Comparison of ENCODE assay signal across 21 cellular contexts in genomic region chr1:40413527-40414252, GRCh38. TPM values are rescaled to one million over a fixed set of nuclear protein-coding genes. Genes with fewer than 3 reads are reported as not detected.
DNase-seq lines count a peak whose midpoint lies in the region; ATAC-seq and TF ChIP-seq lines count a peak whose summit lies in the region.
"Had no signal": no experiment of that assay in that cellular context is flagged by ENCODE, and none has a peak within 500 bp of the region (broad histone marks: within the 10 kb centered on the region; RNA-seq: fewer than 3 reads in every experiment).

No MANE protein-coding gene starts in this region.

- no peak for ATAC-seq in activated CD4-positive, alpha-beta T cell treated with anti-CD3 and anti-CD28 coated beads for 36 hours
- peak; percentile 29 for ATAC-seq in activated naive CD8-positive, alpha-beta T cell treated with anti-CD3 and anti-CD28 coated beads, Interleukin-2, amount 10 ng/mL, durations not matched to agents 7 days and 5 days (ENCODE audit: low read depth)
- ATAC-seq in natural killer cell (peak; percentile 63 to 76 (median 74)), HG03342 (IDR thresholded peaks at IDR 0.05; ENCODE audit: unreplicated experiment) (no peak)
- ATAC-seq: Right ventricle myocardium inferior had no signal

- POLR2A ChIA-PET in activated CD4-positive, alpha-beta T cell treated with anti-CD3 and anti-CD28 coated beads for 36 hours (lab: Charles Lee), result no interaction called here
- POLR2A ChIA-PET in activated naive CD8-positive, alpha-beta T cell treated with anti-CD3 and anti-CD28 coated beads, Interleukin-2, amount 10 ng/mL, durations not matched to agents 7 days and 5 days (lab: Charles Lee), result interaction anchor here (0.7 kb wide), 1 partner anchor 25 kb away, joined by 3 read pairs; no protein-coding TSS in a partner anchor

- peaks cover 17% of the 10 kb centered on the region for H3K4me1 Mint-ChIP-seq in activated CD4-positive, alpha-beta T cell treated with anti-CD3 and anti-CD28 coated beads for 36 hours
- H3K4me1 Mint-ChIP-seq in activated naive CD8-positive, alpha-beta T cell treated with anti-CD3 and anti-CD28 coated beads, Interleukin-2, amount 10 ng/mL, durations not matched to agents 7 days and 5 days, result peaks cover 29% of the 10 kb centered on the region
- H3K4me1 Mint-ChIP-seq in natural killer cell, result peaks cover 36 to 37% of the 10 kb centered on the region in 2 donors

- no peak overlapping the region for H3K4me3 ChIP-seq in Jurkat, Clone E6-1 (ENCODE audit: low read length)
- H3K4me3 ChIP-seq: cardiac muscle cell, tibial artery had no signal

- peak overlapping the region; percentile 64 for H3K27ac Mint-ChIP-seq in activated CD4-positive, alpha-beta T cell treated with anti-CD3 and anti-CD28 coated beads for 36 hours
- peak overlapping the region; percentile 68 for H3K27ac Mint-ChIP-seq in activated naive CD8-positive, alpha-beta T cell treated with anti-CD3 and anti-CD28 coated beads, Interleukin-2, amount 10 ng/mL, durations not matched to agents 7 days and 5 days
- H3K27ac Mint-ChIP-seq in natural killer cell, result peak overlapping the region; percentile 89 to 96
- H3K27ac Mint-ChIP-seq: B cell had no signal

- H3K36me3 Mint-ChIP-seq in activated CD4-positive, alpha-beta T cell treated with anti-CD3 and anti-CD28 coated beads for 36 hours (ENCODE audit: low read depth), result peaks cover 86% of the 10 kb centered on the region
- peaks cover 81% of the 10 kb centered on the region for H3K36me3 Mint-ChIP-seq in activated naive CD8-positive, alpha-beta T cell treated with anti-CD3 and anti-CD28 coated beads, Interleukin-2, amount 10 ng/mL, durations not matched to agents 7 days and 5 days
- peaks cover 43% of the 10 kb centered on the region for H3K36me3 Mint-ChIP-seq in natural killer cell

- no peaks in the 10 kb centered on the region for H3K9me3 Mint-ChIP-seq in activated CD4-positive, alpha-beta T cell treated with anti-CD3 and anti-CD28 coated beads for 36 hours (ENCODE audit: low read depth)
- no peaks in the 10 kb centered on the region for H3K9me3 Mint-ChIP-seq in activated naive CD8-positive, alpha-beta T cell treated with anti-CD3 and anti-CD28 coated beads, Interleukin-2, amount 10 ng/mL, durations not matched to agents 7 days and 5 days
- no peaks in the 10 kb centered on the region for H3K9me3 Mint-ChIP-seq in natural killer cell
- H3K9me3 Mint-ChIP-seq: stimulated activated naive CD8-positive, alpha-beta T cell treated with anti-CD3 and anti-CD28 coated beads, Interleukin-15, amount 100 ng/mL, for 72 hours had no signal

- DNase-seq in activated CD4-positive, alpha-beta T cell treated with anti-CD3 and anti-CD28 coated beads for 36 hours, result no peak
- no peak for DNase-seq in activated CD4-positive, alpha-beta T cell treated with anti-CD3 and anti-CD28 coated beads, Interleukin-2, amount 50 U/mL, for 48 hours
- peak; percentile 27 for DNase-seq in Jurkat, Clone E6-1 (ENCODE audit: low read depth, low spot score)
- DNase-seq in activated naive CD8-positive, alpha-beta T cell treated with anti-CD3 and anti-CD28 coated beads, Interleukin-2, amount 10 ng/mL, durations not matched to agents 7 days and 5 days, result no peak
- DNase-seq in natural killer cell, result no peak
- no peak for DNase-seq in NCI-H524 treated with DMSO at 0.1 percent for 48 hours (lab: John Stamatoyannopoulos, UW)
- no peak for DNase-seq in Ammon's horn (ENCODE audit: low spot score)
- DNase-seq: activated CD4-positive, alpha-beta T cell treated with anti-CD3 and anti-CD28 coated beads, Interleukin-2, amount 50 U/mL, for 1 hour; anterior cingulate cortex; Calu3; kidney glomerular epithelial cell; NCI-H1048; NCI-H1930; NCI-H2227 treated with DMSO at 0.1 percent for 48 hours; stimulated activated CD4-positive, alpha-beta T cell treated with anti-CD3 and anti-CD28 coated beads, Interleukin-2, amount 100 ng/mL, for 48 hours; stimulated activated naive CD8-positive, alpha-beta T cell treated with anti-CD3 and anti-CD28 coated beads, Interleukin-15, amount 100 ng/mL, for 72 hours; tibial artery had no signal

- no peak for TF ChIP-seq CTCF in natural killer cell (IDR thresholded peaks at IDR 0.05)

- CTCF ChIA-PET in activated CD4-positive, alpha-beta T cell treated with anti-CD3 and anti-CD28 coated beads for 36 hours (lab: Charles Lee), result interaction anchor here (1.0 kb wide), 1 partner anchor 75 kb away, joined by 3 read pairs; no protein-coding TSS in a partner anchor

- no peak overlapping the region for H3K4me3 Mint-ChIP-seq in activated CD4-positive, alpha-beta T cell treated with anti-CD3 and anti-CD28 coated beads for 36 hours
- peak overlapping the region; percentile 23 for H3K4me3 Mint-ChIP-seq in activated naive CD8-positive, alpha-beta T cell treated with anti-CD3 and anti-CD28 coated beads, Interleukin-2, amount 10 ng/mL, durations not matched to agents 7 days and 5 days
- peak overlapping the region; percentile 49 for H3K4me3 Mint-ChIP-seq in natural killer cell
- H3K4me3 Mint-ChIP-seq: B cell had no signal

- intact Hi-C loops in activated CD4-positive, alpha-beta T cell treated with anti-CD3 and anti-CD28 coated beads for 36 hours (cut with DNase I, micrococcal nuclease), result loop anchor here in 1 of 2 experiments (5.0 kb wide), 1 partner anchor 331 kb away; no protein-coding TSS in a partner anchor
- intact Hi-C loops in natural killer cell (cut with micrococcal nuclease), result loop anchor here (1.0 kb wide), 1 partner anchor 37 kb away; the partner anchor contains the start of gene ZFP69B

- no peaks in the 10 kb centered on the region for H3K27me3 Mint-ChIP-seq in activated CD4-positive, alpha-beta T cell treated with anti-CD3 and anti-CD28 coated beads for 36 hours
- no peaks in the 10 kb centered on the region for H3K27me3 Mint-ChIP-seq in activated naive CD8-positive, alpha-beta T cell treated with anti-CD3 and anti-CD28 coated beads, Interleukin-2, amount 10 ng/mL, durations not matched to agents 7 days and 5 days
- no peaks in the 10 kb centered on the region for H3K27me3 Mint-ChIP-seq in natural killer cell (ENCODE audit: low read depth in 2 of 2)
- H3K27me3 Mint-ChIP-seq: B cell; stimulated activated naive CD8-positive, alpha-beta T cell treated with anti-CD3 and anti-CD28 coated beads, Interleukin-15, amount 100 ng/mL, for 72 hours had no signal

RNA-seq across cellular contexts. Expression of gene ZFP69B, which starts 36.6 kb away (rescaled TPM):
- total RNA-seq in activated CD4-positive, alpha-beta T cell treated with anti-CD3 and anti-CD28 coated beads for 36 hours, result 1 to 10 TPM; 4.6 to 5.3 TPM
- 7.9 TPM for polyA plus RNA-seq in Jurkat, Clone E6-1 (2012; ENCODE audit: insufficient read depth, insufficient read length)
- 1 to 10 TPM; 5.2 to 6.3 TPM for total RNA-seq in activated naive CD8-positive, alpha-beta T cell treated with anti-CD3 and anti-CD28 coated beads, Interleukin-2, amount 10 ng/mL, durations not matched to agents 7 days and 5 days
- 1 to 10 TPM; 2.2 to 2.4 (median 2.3) TPM for total RNA-seq in natural killer cell

RNA-seq across cellular contexts. Expression of gene SMAP2, which starts 40.2 kb away (rescaled TPM):
- 100 to 1,000 TPM; 241 to 258 TPM for total RNA-seq in activated CD4-positive, alpha-beta T cell treated with anti-CD3 and anti-CD28 coated beads for 36 hours
- 33.8 TPM for polyA plus RNA-seq in Jurkat, Clone E6-1 (2012; ENCODE audit: insufficient read depth, insufficient read length)
- 100 to 1,000 TPM; 133 to 138 TPM for total RNA-seq in activated naive CD8-positive, alpha-beta T cell treated with anti-CD3 and anti-CD28 coated beads, Interleukin-2, amount 10 ng/mL, durations not matched to agents 7 days and 5 days
- total RNA-seq in natural killer cell, result 100 to 1,000 TPM in 2 of 3 donors, 10 to 100 TPM in 1; 95.0 to 136 (median 127) TPM

Comparison
In these comparisons a context has a peak if more than half of its experiments do, and no peak if none do; other contexts are left out.
1. ATAC-seq: peak in activated naive CD8-positive, alpha-beta T cell treated with anti-CD3 and anti-CD28 coated beads, Interleukin-2, amount 10 ng/mL, durations not matched to agents 7 days and 5 days (single experiment) and natural killer cell (3 of 3); none in activated CD4-positive, alpha-beta T cell treated with anti-CD3 and anti-CD28 coated beads for 36 hours (single experiment) and HG03342 (single experiment).
2. Peak in every context shown above with its lines, with median percentiles within 50 percentile points of each other: H3K27ac Mint-ChIP-seq.